8 cellular contexts compared by ENCODE assay signal in the genomic region with DNA sequence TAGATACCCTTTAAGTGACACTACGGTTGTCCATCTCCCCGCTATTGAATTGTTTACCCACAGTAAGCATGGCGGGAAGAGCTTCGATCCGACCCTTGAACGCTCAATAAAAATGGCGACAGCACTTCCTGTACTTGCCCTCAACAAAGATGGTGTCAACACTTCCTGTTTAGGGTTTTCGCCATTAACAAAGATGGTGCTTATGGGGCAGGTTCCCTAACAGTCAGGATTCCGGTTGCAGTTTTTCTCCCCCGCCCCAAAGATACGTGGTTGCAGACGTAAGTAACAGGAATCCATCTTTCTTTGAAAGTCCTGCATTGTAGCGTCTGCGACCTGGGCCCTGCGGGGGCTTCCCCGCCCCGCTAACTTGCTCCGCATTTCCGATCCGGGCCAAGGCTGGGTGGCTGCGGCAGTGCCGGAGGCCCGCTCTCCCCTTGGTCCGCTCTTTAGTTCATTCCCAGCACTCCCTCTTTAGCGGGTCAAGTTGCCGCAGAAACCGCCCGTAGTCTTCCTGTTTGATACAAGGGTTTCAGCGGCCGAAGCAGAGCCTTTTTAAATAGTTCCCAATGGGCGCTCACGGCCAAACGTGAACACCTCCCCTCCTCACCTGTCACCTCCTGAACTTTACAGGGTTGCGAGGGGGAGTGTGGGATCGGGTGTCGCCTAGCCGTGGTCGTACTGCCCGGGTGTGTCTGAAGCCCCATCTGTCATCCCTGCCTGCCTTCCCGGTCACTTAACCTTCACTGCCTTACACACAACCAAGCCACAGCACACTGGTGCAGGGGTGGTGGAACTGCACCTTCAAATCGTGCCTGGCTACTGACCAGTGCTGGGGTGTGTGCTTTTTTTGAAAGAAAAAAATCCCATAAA. TPM values are rescaled to one million over a fixed set of nuclear protein-coding genes. Genes with fewer than 3 reads are reported as not detected.
A peak's percentile ranks its signal among the peaks of the same experiment; 100 is the strongest.
DNase-seq lines count a peak whose midpoint lies in the region; ATAC-seq and TF ChIP-seq lines count a peak whose summit lies in the region.

A gene (plus strand): TSS at position 181 of the 870 bp plus-strand sequence.

- H3K4me3 ChIP-seq in HUES64 (ENCODE audit: low read length) (peak within 1 kb of the TSS; percentile 71), OCI-LY1 (ENCODE audit: low read depth, low read length, poor library complexity, severe bottlenecking) (peak within 1 kb of the TSS; percentile 87)

- no peak; the same call in 1 of the 2 replicates for TF ChIP-seq CTCF in OCI-LY1 (IDR thresholded peaks at IDR 0.05; ENCODE audit: low read length)
- no peak for TF ChIP-seq CTCF in endothelial cell (IDR thresholded peaks at IDR 0.05; ENCODE audit: unreplicated experiment)
- TF ChIP-seq CTCF in mesothelial cell of epicardium (IDR thresholded peaks at IDR 0.05; ENCODE audit: unreplicated experiment): no peak

- H3F3A ChIP-seq in OCI-LY1 (ENCODE audit: insufficient read depth, low read length): no peaks in the 10 kb centered on the region

- H3K4me1 ChIP-seq in HUES64 (ENCODE audit: insufficient read depth, low read length) (peaks cover 20% of the 10 kb centered on the region), OCI-LY1 (ENCODE audit: insufficient read depth, low read length, severe bottlenecking) (peaks cover 18% of the 10 kb centered on the region)

- H3K36me3 ChIP-seq in HUES64 (ENCODE audit: insufficient read depth, low read length) (no peaks in the 10 kb centered on the region), OCI-LY1 (ENCODE audit: insufficient read depth, low read length) (no peaks in the 10 kb centered on the region)

- ATAC-seq in GM21447 (IDR thresholded peaks at IDR 0.05; ENCODE audit: unreplicated experiment): peak; percentile 96

- peak within 1 kb of the TSS; percentile 95 for H2AFZ ChIP-seq in OCI-LY1 (ENCODE audit: low read length)

- peak within 1 kb of the TSS; percentile 93 for H3K4me3 Mint-ChIP-seq in endothelial cell (ENCODE audit: unreplicated experiment)
- peak within 1 kb of the TSS; percentile 97 for H3K4me3 Mint-ChIP-seq in mesothelial cell of epicardium

- no peaks in the 10 kb centered on the region for H3K9me3 Mint-ChIP-seq in endothelial cell (ENCODE audit: unreplicated experiment)
- no peaks in the 10 kb centered on the region for H3K9me3 Mint-ChIP-seq in mesothelial cell of epicardium

- H3K9me3 ChIP-seq in HUES64 (ENCODE audit: insufficient read depth, low read depth, low read length) (no peaks in the 10 kb centered on the region), OCI-LY1 (ENCODE audit: low read length) (no peaks in the 10 kb centered on the region)

- H3K36me3 Mint-ChIP-seq in endothelial cell (ENCODE audit: low read depth, unreplicated experiment): peaks cover 3% of the 10 kb centered on the region
- H3K36me3 Mint-ChIP-seq in mesothelial cell of epicardium: no peaks in the 10 kb centered on the region

- H3K27me3 Mint-ChIP-seq in endothelial cell (ENCODE audit: unreplicated experiment) (peaks cover 4% of the 10 kb centered on the region), mesothelial cell of epicardium (ENCODE audit: low read depth) (no peaks in the 10 kb centered on the region)

- under 1% methylated on average over 38 of the region's 41 CpGs for WGBS in HUES64

- H3K4me2 ChIP-seq in OCI-LY1 (ENCODE audit: low read length): peak within 1 kb of the TSS; percentile 92

- H3K9ac ChIP-seq in HUES64 (ENCODE audit: low read depth, low read length) (peak within 1 kb of the TSS; percentile 77), OCI-LY1 (ENCODE audit: low read length) (peak within 1 kb of the TSS; percentile 92)

- H3K27me3 ChIP-seq in HUES64 (ENCODE audit: insufficient read depth, low read length) (no peaks in the 10 kb centered on the region), OCI-LY1 (ENCODE audit: insufficient read depth, low read length) (no peaks in the 10 kb centered on the region)

- H3K27ac ChIP-seq in HUES64 (ENCODE audit: low read depth, low read length) (peak within 1 kb of the TSS; percentile 96), OCI-LY1 (ENCODE audit: low read depth, low read length, poor library complexity, severe bottlenecking) (peak within 1 kb of the TSS; percentile 92)

- DNase-seq in D341Med (ENCODE audit: low spot score) (peak; percentile 81), endothelial cell (ENCODE audit: low spot score) (peak; percentile 70), mesothelial cell of epicardium (ENCODE audit: low spot score in 2 of 2, unreplicated experiment in 2 of 2) (peak; percentile 43 to 78)
- DNase-seq in activated CD8-positive, alpha-beta memory T cell treated with anti-CD3 and anti-CD28 coated beads, Interleukin-2, amount 50 U/mL, for 48 hours: peak; percentile 87
- DNase-seq in stimulated activated CD8-positive, alpha-beta memory T cell treated with anti-CD3 and anti-CD28 coated beads, Interleukin-15, amount 100 ng/mL, for 48 hours (ENCODE audit: low read depth in 2 of 2): peak; percentile 75 to 76

- no peaks in the 10 kb centered on the region for H3K79me2 ChIP-seq in OCI-LY1 (ENCODE audit: insufficient read depth, low read length)

- H3K27ac Mint-ChIP-seq in endothelial cell (ENCODE audit: unreplicated experiment): peak within 1 kb of the TSS; percentile 99
- peak within 1 kb of the TSS; percentile 100 for H3K27ac Mint-ChIP-seq in mesothelial cell of epicardium

- no peaks in the 10 kb centered on the region for H4K20me1 ChIP-seq in OCI-LY1 (ENCODE audit: insufficient read depth, low read length)

- no peaks in the 10 kb centered on the region for H3K9me2 ChIP-seq in OCI-LY1 (ENCODE audit: low read depth, low read length)

- H3K4me1 Mint-ChIP-seq in endothelial cell (ENCODE audit: unreplicated experiment): peaks cover 23% of the 10 kb centered on the region
- H3K4me1 Mint-ChIP-seq in mesothelial cell of epicardium: peaks cover 23% of the 10 kb centered on the region

RNA-seq across cellular contexts. Expression of the gene that starts here (rescaled TPM):
- 9.2 TPM for polyA plus RNA-seq in HUES64 (2013, experiment 1 of 2)
- polyA plus RNA-seq in HUES64 (2013, experiment 2 of 2): 10.0 TPM
- total RNA-seq in endothelial cell (ENCODE audit: unreplicated experiment): 6.5 TPM
- total RNA-seq in mesothelial cell of epicardium: 6.3 to 7.0 TPM (median 6.6 TPM) in 3 replicates

Comparison
In these comparisons a context has a peak if more than half of its experiments do, and no peak if none do; other contexts are left out.
1. Peak in every context shown above with its lines: DNase-seq, ATAC-seq, H3K4me3 ChIP-seq and H3K27ac ChIP-seq.